In genomic region chr5:176900783-176901204, GRCh38 we compare ENCODE assay signal across 1 cellular context.
TF ChIP-seq lines count a peak whose summit lies in the region.

No MANE protein-coding gene starts in this region.

TF ChIP-seq in WTC11, 78 proteins besides CTCF, POLR2A, EP300 and RAD21 (continued from another document):
- TF ChIP-seq, protein P1, sequence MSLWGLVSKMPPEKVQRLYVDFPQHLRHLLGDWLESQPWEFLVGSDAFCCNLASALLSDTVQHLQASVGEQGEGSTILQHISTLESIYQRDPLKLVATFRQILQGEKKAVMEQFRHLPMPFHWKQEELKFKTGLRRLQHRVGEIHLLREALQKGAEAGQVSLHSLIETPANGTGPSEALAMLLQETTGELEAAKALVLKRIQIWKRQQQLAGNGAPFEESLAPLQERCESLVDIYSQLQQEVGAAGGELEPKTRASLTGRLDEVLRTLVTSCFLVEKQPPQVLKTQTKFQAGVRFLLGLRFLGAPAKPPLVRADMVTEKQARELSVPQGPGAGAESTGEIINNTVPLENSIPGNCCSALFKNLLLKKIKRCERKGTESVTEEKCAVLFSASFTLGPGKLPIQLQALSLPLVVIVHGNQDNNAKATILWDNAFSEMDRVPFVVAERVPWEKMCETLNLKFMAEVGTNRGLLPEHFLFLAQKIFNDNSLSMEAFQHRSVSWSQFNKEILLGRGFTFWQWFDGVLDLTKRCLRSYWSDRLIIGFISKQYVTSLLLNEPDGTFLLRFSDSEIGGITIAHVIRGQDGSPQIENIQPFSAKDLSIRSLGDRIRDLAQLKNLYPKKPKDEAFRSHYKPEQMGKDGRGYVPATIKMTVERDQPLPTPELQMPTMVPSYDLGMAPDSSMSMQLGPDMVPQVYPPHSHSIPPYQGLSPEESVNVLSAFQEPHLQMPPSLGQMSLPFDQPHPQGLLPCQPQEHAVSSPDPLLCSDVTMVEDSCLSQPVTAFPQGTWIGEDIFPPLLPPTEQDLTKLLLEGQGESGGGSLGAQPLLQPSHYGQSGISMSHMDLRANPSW (CRISPR knock-in tag; conservative IDR thresholded peaks at IDR 0.05; ENCODE audit: low read depth): no peak
- TF ChIP-seq HMGA2 (CRISPR knock-in tag; IDR thresholded peaks at IDR 0.05) (no peak), CDX4 (CRISPR knock-in tag; IDR thresholded peaks at IDR 0.05; ENCODE audit: borderline replicate concordance) (no peak), AR (CRISPR knock-in tag; IDR thresholded peaks at IDR 0.05) (no peak), TEAD1 (CRISPR knock-in tag; IDR thresholded peaks at IDR 0.05) (no peak), FOXJ3 (CRISPR knock-in tag; IDR thresholded peaks at IDR 0.05; ENCODE audit: borderline replicate concordance) (no peak), SMAD4 (CRISPR knock-in tag; IDR thresholded peaks at IDR 0.05) (no peak), MXD4 (CRISPR knock-in tag; IDR thresholded peaks at IDR 0.05; ENCODE audit: borderline replicate concordance) (no peak)
